In genomic region chr2:98772531-98772930, GRCh38 we compare ENCODE assay signal across 11 cellular contexts. TPM values are rescaled to one million over a fixed set of nuclear protein-coding genes. Genes with fewer than 3 reads are reported as not detected.
DNase-seq lines count a peak whose midpoint lies in the region; ATAC-seq and TF ChIP-seq lines count a peak whose summit lies in the region.
"Had no signal": no experiment of that assay in that cellular context is flagged by ENCODE, and none has a peak within 500 bp of the region (broad histone marks: within the 10 kb centered on the region; RNA-seq: fewer than 3 reads in every experiment).

No MANE protein-coding gene starts in this region.

- H3K27ac ChIP-seq in OCI-LY3 (ENCODE audit: low read length) (no peak overlapping the region), skin epidermis (peak overlapping the region in 13 of 21 experiments; percentile 11 to 90 (median 66))
- H3K27ac ChIP-seq: sigmoid colon had no signal

- peak overlapping the region; percentile 95 for H3K27ac Mint-ChIP-seq in activated CD4-positive, alpha-beta T cell treated with anti-CD3 and anti-CD28 coated beads for 36 hours

- intact Hi-C loops in activated CD4-positive, alpha-beta T cell treated with anti-CD3 and anti-CD28 coated beads for 36 hours (cut with DNase I, micrococcal nuclease): loop anchor here (1.0 to 5.0 kb wide), 4 partner anchors 40 to 124 kb away; no protein-coding TSS in a partner anchor

- H3K4me3 ChIP-seq in OCI-LY3 (ENCODE audit: low read length) (no peak overlapping the region), skin epidermis (no peak overlapping the region)
- H3K4me3 ChIP-seq: sigmoid colon had no signal

- H4K20me1 ChIP-seq in OCI-LY3 (ENCODE audit: insufficient read depth, low read length): no peaks in the 10 kb centered on the region

- no peaks in the 10 kb centered on the region for H3K9me3 Mint-ChIP-seq in activated CD4-positive, alpha-beta T cell treated with anti-CD3 and anti-CD28 coated beads for 36 hours (ENCODE audit: low read depth)

- CTCF ChIA-PET in activated CD4-positive, alpha-beta T cell treated with anti-CD3 and anti-CD28 coated beads for 36 hours (lab: Charles Lee): interaction anchor here (1.2 to 1.6 kb wide), 2 partner anchors 128 to 138 kb away, joined by 3 to 4 read pairs; no protein-coding TSS in a partner anchor

- no peak for TF ChIP-seq CTCF in OCI-LY3 (IDR thresholded peaks at IDR 0.05; ENCODE audit: low read depth, low read length)

- ATAC-seq in activated CD4-positive, alpha-beta T cell treated with anti-CD3 and anti-CD28 coated beads for 36 hours: no peak
- ATAC-seq in HG02763 (IDR thresholded peaks at IDR 0.05; ENCODE audit: unreplicated experiment): no peak

- H3K9ac ChIP-seq in OCI-LY3 (ENCODE audit: low read length): no peak overlapping the region

- no peaks in the 10 kb centered on the region for H3K79me2 ChIP-seq in OCI-LY3 (ENCODE audit: low read length)

- H3K4me1 Mint-ChIP-seq in activated CD4-positive, alpha-beta T cell treated with anti-CD3 and anti-CD28 coated beads for 36 hours: peaks cover 66% of the 10 kb centered on the region

- H2AFZ ChIP-seq in OCI-LY3 (ENCODE audit: low read depth, low read length): peak overlapping the region; percentile 98

- peaks cover 10% of the 10 kb centered on the region for H3K4me1 ChIP-seq in OCI-LY3 (ENCODE audit: low read length)

- peaks cover 2% of the 10 kb centered on the region for H3K36me3 Mint-ChIP-seq in activated CD4-positive, alpha-beta T cell treated with anti-CD3 and anti-CD28 coated beads for 36 hours (ENCODE audit: low read depth)

- H3K27me3 Mint-ChIP-seq in activated CD4-positive, alpha-beta T cell treated with anti-CD3 and anti-CD28 coated beads for 36 hours: no peaks in the 10 kb centered on the region

- POLR2A ChIA-PET in activated CD4-positive, alpha-beta T cell treated with anti-CD3 and anti-CD28 coated beads for 36 hours (lab: Charles Lee): interaction anchor here (1.1 kb wide), 1 partner anchor 41 kb away, joined by 3 read pairs; the partner anchor contains the start of gene MGAT4A

- H3K27me3 ChIP-seq in OCI-LY3 (ENCODE audit: low read depth, low read length): no peaks in the 10 kb centered on the region
- H3K27me3 ChIP-seq: sigmoid colon had no signal

- H3K9me3 ChIP-seq in OCI-LY3 (ENCODE audit: insufficient read depth, low read length): no peaks in the 10 kb centered on the region
- H3K9me3 ChIP-seq: sigmoid colon had no signal

- peak overlapping the region; percentile 74 for H3K4me3 Mint-ChIP-seq in activated CD4-positive, alpha-beta T cell treated with anti-CD3 and anti-CD28 coated beads for 36 hours

- H3K4me2 ChIP-seq in OCI-LY3 (ENCODE audit: low read length): peak overlapping the region; percentile 83

- no peaks in the 10 kb centered on the region for H3K36me3 ChIP-seq in OCI-LY3 (replicated peaks; ENCODE audit: low read depth, low read length)
- H3K36me3 ChIP-seq: sigmoid colon had no signal

- DNase-seq in activated CD4-positive, alpha-beta T cell treated with anti-CD3 and anti-CD28 coated beads for 36 hours: peak; percentile 8
- no peak for DNase-seq in activated CD4-positive, alpha-beta T cell treated with anti-CD3 and anti-CD28 coated beads for 1 hour
- peak; percentile 28 for DNase-seq in cerebellar cortex (ENCODE audit: low spot score)
- no peak for DNase-seq in DMS53 treated with DMSO at 0.1 percent for 48 hours (lab: John Stamatoyannopoulos, UW; ENCODE audit: unreplicated experiment)
- DNase-seq in NCI-H524 (lab: John Stamatoyannopoulos, UW): no peak
- DNase-seq: activated gamma-delta T cell, sigmoid colon, T1000 had no signal

RNA-seq across cellular contexts. Expression of gene MGAT4A, which starts 41.6 kb away (rescaled TPM):
- total RNA-seq in activated CD4-positive, alpha-beta T cell treated with anti-CD3 and anti-CD28 coated beads for 36 hours: 10 to 100 TPM; 49.4 to 67.5 TPM

Comparison
In these comparisons a context has a peak if more than half of its experiments do, and no peak if none do; other contexts are left out.
1. DNase-seq: peak in activated CD4-positive, alpha-beta T cell treated with anti-CD3 and anti-CD28 coated beads for 36 hours (single experiment) and cerebellar cortex (single experiment); none in activated CD4-positive, alpha-beta T cell treated with anti-CD3 and anti-CD28 coated beads for 1 hour (single experiment), DMS53 treated with DMSO at 0.1 percent for 48 hours (single experiment) and NCI-H524 (0 of 2).